Comparison of ENCODE assay signal across 20 cellular contexts in genomic region chr16:66581246-66581952, GRCh38. TPM values are rescaled to one million over a fixed set of nuclear protein-coding genes. Genes with fewer than 3 reads are reported as not detected.
A peak's percentile ranks its signal among the peaks of the same experiment; 100 is the strongest.
DNase-seq lines count a peak whose midpoint lies in the region; ATAC-seq and TF ChIP-seq lines count a peak whose summit lies in the region.
"Had no signal": no experiment of that assay in that cellular context is flagged by ENCODE, and none has a peak within 500 bp of the region (broad histone marks: within the 10 kb centered on the region; RNA-seq: fewer than 3 reads in every experiment).

No MANE protein-coding gene starts in this region.

- no peaks in the 10 kb centered on the region for H3K36me3 ChIP-seq in MG63
- H3K36me3 ChIP-seq in thyroid gland, result peaks cover 0 to 5% of the 10 kb centered on the region in 2 donors
- H3K36me3 ChIP-seq: BE2C, heart right ventricle, ovary, tibial artery had no signal

- H3K4me3 ChIP-seq in MG63 (no peak overlapping the region), thyroid gland (replicated peaks in 1 of 3) (no peak overlapping the region)
- H3K4me3 ChIP-seq: heart right ventricle, ovary, tibial artery had no signal

- H3K4me3 Mint-ChIP-seq in chondrocyte (ENCODE audit: unreplicated experiment) (peak overlapping the region; percentile 17), mesothelial cell of epicardium (no peak overlapping the region)

- H3K27me3 ChIP-seq in MG63 (no peaks in the 10 kb centered on the region), thyroid gland (no peaks in the 10 kb centered on the region)
- H3K27me3 ChIP-seq: ovary had no signal

- H3K9me3 ChIP-seq in MG63 (no peaks in the 10 kb centered on the region), thyroid gland (no peaks in the 10 kb centered on the region)
- H3K9me3 ChIP-seq: heart right ventricle, ovary, tibial artery had no signal

- no peak for TF ChIP-seq CTCF in chondrocyte (IDR thresholded peaks at IDR 0.05)
- no peak for TF ChIP-seq CTCF in mesothelial cell of epicardium (IDR thresholded peaks at IDR 0.05; ENCODE audit: unreplicated experiment)
- TF ChIP-seq CTCF in thyroid gland (IDR thresholded peaks at IDR 0.05), result no peak

- DNase-seq in MG63 (peak; percentile 36), chondrocyte (ENCODE audit: low spot score) (no peak), mesothelial cell of epicardium (ENCODE audit: low spot score in 2 of 2, unreplicated experiment in 2 of 2) (no peak), thyroid gland (peak in 1 of 2 donors; percentile 37), DMS153 treated with DMSO at 0.1 percent for 48 hours (lab: John Stamatoyannopoulos, UW; ENCODE audit: unreplicated experiment) (no peak)
- DNase-seq: activated CD4-positive, alpha-beta T cell treated with anti-CD3 and anti-CD28 coated beads for 48 hours; activated CD8-positive, alpha-beta memory T cell treated with anti-CD3 and anti-CD28 coated beads, Interleukin-2, amount 50 U/mL, for 48 hours; activated gamma-delta T cell; anterior cingulate cortex; BE2C; DMS153; erythroblast; heart right ventricle; NCI-H1417; ovary had no signal

- H3K27ac ChIP-seq in thyroid gland, result peak overlapping the region; percentile 24 to 71 (median 57)
- H3K27ac ChIP-seq: heart right ventricle, KMS-11, ovary had no signal

- no peaks in the 10 kb centered on the region for H3K9me3 Mint-ChIP-seq in chondrocyte (ENCODE audit: low read depth)
- H3K9me3 Mint-ChIP-seq in mesothelial cell of epicardium, result no peaks in the 10 kb centered on the region

- H3K27ac Mint-ChIP-seq in chondrocyte (ENCODE audit: unreplicated experiment) (peak overlapping the region; percentile 97), mesothelial cell of epicardium (peak overlapping the region; percentile 35)

- intact Hi-C loops in thyroid gland (cut with DNase I), result no loop called here

- TF ChIP-seq POLR2A in thyroid gland (IDR thresholded peaks at IDR 0.05), result no peak

- peaks cover 15 to 34% of the 10 kb centered on the region in 2 donors for H3K4me1 ChIP-seq in thyroid gland
- H3K4me1 ChIP-seq: BE2C had no signal

- H3K27me3 Mint-ChIP-seq in chondrocyte (ENCODE audit: low read depth) (no peaks in the 10 kb centered on the region), mesothelial cell of epicardium (ENCODE audit: low read depth) (no peaks in the 10 kb centered on the region)

- 60% methylated on average over 3 of the region's 3 CpGs for WGBS in thyroid gland, 2 donors

- no peaks in the 10 kb centered on the region for H3K36me3 Mint-ChIP-seq in chondrocyte (ENCODE audit: low read depth)
- H3K36me3 Mint-ChIP-seq in mesothelial cell of epicardium, result no peaks in the 10 kb centered on the region

- no peak for ATAC-seq in GM19455 (IDR thresholded peaks at IDR 0.05; ENCODE audit: unreplicated experiment)
- ATAC-seq in HG03175 (IDR thresholded peaks at IDR 0.05; ENCODE audit: unreplicated experiment), result no peak

- H3K4me1 Mint-ChIP-seq in chondrocyte (ENCODE audit: low read depth) (peaks cover 38% of the 10 kb centered on the region), mesothelial cell of epicardium (peaks cover 20% of the 10 kb centered on the region)

RNA-seq across cellular contexts. Expression of gene CMTM2, which starts 2.1 kb away (rescaled TPM):
- not detected in 2 replicates for total RNA-seq in MG63 (2014; rRNA removed; shearing (Covaris generic); ENCODE audit: low replicate concordance)
- total RNA-seq in chondrocyte (not detected in 3 replicates), mesothelial cell of epicardium (0.25 to 0.58 TPM (median 0.51 TPM) in 3 replicates), thyroid gland (1 to 10 TPM in 1 of 4 donors, under 1 TPM in 1, not detected in 2; 0.67 to 1.1 TPM)
- total RNA-seq: H4 had no signal

RNA-seq across cellular contexts. Expression of gene CMTM1, which starts 15.2 kb away (rescaled TPM):
- total RNA-seq in MG63 (2014; rRNA removed; shearing (Covaris generic); ENCODE audit: low replicate concordance), result 4.1 TPM in 1 of 2 replicates, not detected in the other
- total RNA-seq in chondrocyte, result 6.3 to 11.9 TPM (median 9.6 TPM) in 3 replicates
- 10.0 to 10.3 TPM (median 10.2 TPM) in 3 replicates for total RNA-seq in mesothelial cell of epicardium
- total RNA-seq in thyroid gland, result 1 to 10 TPM in 1 of 4 donors, not detected in 3; 3.8 TPM

RNA-seq across cellular contexts. Expression of gene CMTM3, which starts 23.1 kb away (rescaled TPM):
- 17.3 and 27.6 TPM in 2 replicates for total RNA-seq in MG63 (2014; rRNA removed; shearing (Covaris generic); ENCODE audit: low replicate concordance)
- total RNA-seq in chondrocyte (76.5 to 77.8 TPM (median 77.6 TPM) in 3 replicates), mesothelial cell of epicardium (56.9 to 60.7 TPM (median 59.3 TPM) in 3 replicates), thyroid gland (10 to 100 TPM in 3 of 4 donors, 1 to 10 TPM in 1; 5.9 to 32.0 (median 21.3) TPM)

RNA-seq across cellular contexts. Expression of gene CKLF, which starts 29.0 kb away (rescaled TPM):
- 37.2 and 46.1 TPM in 2 replicates for total RNA-seq in MG63 (2014; rRNA removed; shearing (Covaris generic); ENCODE audit: low replicate concordance)
- total RNA-seq in chondrocyte (47.3 to 52.8 TPM (median 51.9 TPM) in 3 replicates), mesothelial cell of epicardium (28.9 to 33.2 TPM (median 31.1 TPM) in 3 replicates), thyroid gland (10 to 100 TPM; 22.1 to 79.4 (median 49.9) TPM)

RNA-seq across cellular contexts. Expression of gene TK2, which starts 31.5 kb away (rescaled TPM):
- 19.6 and 20.4 TPM in 2 replicates for total RNA-seq in MG63 (2014; rRNA removed; shearing (Covaris generic); ENCODE audit: low replicate concordance)
- total RNA-seq in chondrocyte (30.4 to 34.3 TPM (median 33.6 TPM) in 3 replicates), mesothelial cell of epicardium (24.9 to 28.8 TPM (median 28.5 TPM) in 3 replicates), thyroid gland (10 to 100 TPM; 31.6 to 55.5 (median 46.6) TPM)
